ENCODE assay signal across 26 cellular contexts in genomic region chr17:74474043-74474792, GRCh38. TPM values are rescaled to one million over a fixed set of nuclear protein-coding genes. Genes with fewer than 3 reads are reported as not detected.
DNase-seq lines count a peak whose midpoint lies in the region; ATAC-seq and TF ChIP-seq lines count a peak whose summit lies in the region.
"Had no signal": no experiment of that assay in that cellular context is flagged by ENCODE, and none has a peak within 500 bp of the region (broad histone marks: within the 10 kb centered on the region; RNA-seq: fewer than 3 reads in every experiment).

No MANE protein-coding gene starts in this region.

- H3K27ac ChIP-seq in BLaER1 = no peak overlapping the region
- H3K27ac ChIP-seq in BLaER1 treated with 17β-estradiol and CSF1 and Interleukin-3, amounts not matched to agents 10 nM and 100 nM = no peak overlapping the region; a peak in 1 of 22 replicates
- no peak overlapping the region for H3K27ac ChIP-seq in RWPE1
- no peak overlapping the region for H3K27ac ChIP-seq in breast epithelium
- H3K27ac ChIP-seq: cardiac muscle cell, gastrocnemius medialis, upper lobe of right lung had no signal

- peak overlapping the region; percentile 62 for H3K27ac Mint-ChIP-seq in T-helper 1 cell treated with Interleukin-12 subunit alpha and Interleukin-12 subunit beta and Interleukin-4 antibody, amounts not matched to agents 30 μg/mL and 1 μg/mL, for 36 hours
- H3K27ac Mint-ChIP-seq in effector memory CD8-positive, alpha-beta T cell = peak overlapping the region; percentile 93 to 94
- H3K27ac Mint-ChIP-seq: B cell; memory B cell; nephron; stimulated activated naive CD8-positive, alpha-beta T cell treated with anti-CD3 and anti-CD28 coated beads, Interleukin-15, Interleukin-2, amounts not matched to agents 100 ng/mL and 50 ng/mL, for 24 hours had no signal

- ATAC-seq in effector memory CD8-positive, alpha-beta T cell (replicated peaks) = peak; percentile 86
- ATAC-seq: gastrocnemius medialis, upper lobe of right lung had no signal

- peak overlapping the region; percentile 67 for H3K4me2 ChIP-seq in BLaER1
- peak overlapping the region in 9 of 11 experiments; percentile 39 to 79 (median 62); a peak in 18 of 22 replicates for H3K4me2 ChIP-seq in BLaER1 treated with 17β-estradiol and CSF1 and Interleukin-3, amounts not matched to agents 10 nM and 100 nM

- TF ChIP-seq POLR2A in breast epithelium (IDR thresholded peaks at IDR 0.05) = no peak

- H3K36me3 Mint-ChIP-seq in T-helper 1 cell treated with Interleukin-12 subunit alpha and Interleukin-12 subunit beta and Interleukin-4 antibody, amounts not matched to agents 30 μg/mL and 1 μg/mL, for 36 hours (ENCODE audit: low read depth) = peaks cover 80% of the 10 kb centered on the region
- H3K36me3 Mint-ChIP-seq in effector memory CD8-positive, alpha-beta T cell (ENCODE audit: insufficient read depth) = peaks cover 76% of the 10 kb centered on the region

- peaks cover 22% of the 10 kb centered on the region for H3K9me3 Mint-ChIP-seq in T-helper 1 cell treated with Interleukin-12 subunit alpha and Interleukin-12 subunit beta and Interleukin-4 antibody, amounts not matched to agents 30 μg/mL and 1 μg/mL, for 36 hours
- no peaks in the 10 kb centered on the region for H3K9me3 Mint-ChIP-seq in effector memory CD8-positive, alpha-beta T cell

- no peak overlapping the region for H3K9ac ChIP-seq in BLaER1
- H3K9ac ChIP-seq in BLaER1 treated with 17β-estradiol and CSF1 and Interleukin-3, amounts not matched to agents 10 nM and 100 nM = peak overlapping the region in 1 of 11 experiments; percentile 29; a peak in 1 of 22 replicates

- CTCF ChIA-PET in RWPE1 (lab: Yijun Ruan, JAX) = no interaction called here

- peaks cover 66% of the 10 kb centered on the region for H3K4me1 Mint-ChIP-seq in T-helper 1 cell treated with Interleukin-12 subunit alpha and Interleukin-12 subunit beta and Interleukin-4 antibody, amounts not matched to agents 30 μg/mL and 1 μg/mL, for 36 hours (ENCODE audit: low read depth)
- H3K4me1 Mint-ChIP-seq in effector memory CD8-positive, alpha-beta T cell (ENCODE audit: low read depth in 2 of 2) = peaks cover 74 to 84% of the 10 kb centered on the region in 2 donors
- H3K4me1 Mint-ChIP-seq: nephron had no signal

- H3K27me3 ChIP-seq in BLaER1 = no peaks in the 10 kb centered on the region
- H3K27me3 ChIP-seq in BLaER1 treated with 17β-estradiol and CSF1 and Interleukin-3, amounts not matched to agents 10 nM and 100 nM = peaks cover 0 to 2% (median 0%) of the 10 kb centered on the region in 11 experiments; a peak in 1 of 22 replicates
- H3K27me3 ChIP-seq in breast epithelium = peaks cover 0 to 12% of the 10 kb centered on the region in 2 donors
- H3K27me3 ChIP-seq: gastrocnemius medialis had no signal

- H4K20me1 ChIP-seq in BLaER1 = no peaks in the 10 kb centered on the region
- peaks cover 0 to 38% (median 0%) of the 10 kb centered on the region in 11 experiments; a peak in 4 of 22 replicates for H4K20me1 ChIP-seq in BLaER1 treated with 17β-estradiol and CSF1 and Interleukin-3, amounts not matched to agents 10 nM and 100 nM

- intact Hi-C loops in breast epithelium (cut with DNase I; ENCODE audit: low total_unique reads) = no loop called here

- H3K27me3 Mint-ChIP-seq in T-helper 1 cell treated with Interleukin-12 subunit alpha and Interleukin-12 subunit beta and Interleukin-4 antibody, amounts not matched to agents 30 μg/mL and 1 μg/mL, for 36 hours (ENCODE audit: low read depth) = no peaks in the 10 kb centered on the region
- H3K27me3 Mint-ChIP-seq in effector memory CD8-positive, alpha-beta T cell = no peaks in the 10 kb centered on the region
- H3K27me3 Mint-ChIP-seq: memory B cell; stimulated activated naive CD8-positive, alpha-beta T cell treated with anti-CD3 and anti-CD28 coated beads, Interleukin-15, Interleukin-2, amounts not matched to agents 100 ng/mL and 50 ng/mL, for 24 hours had no signal

- POLR2A ChIA-PET in RWPE1 (lab: Yijun Ruan, JAX; ENCODE audit: low non-redundant PET) = no interaction called here

- H3K9me3 ChIP-seq in BLaER1 (peaks cover 17% of the 10 kb centered on the region), breast epithelium (peaks cover 7 to 12% of the 10 kb centered on the region in 2 donors)
- H3K9me3 ChIP-seq in BLaER1 treated with 17β-estradiol and CSF1 and Interleukin-3, amounts not matched to agents 10 nM and 100 nM (replicated peaks in 1 of 11) = peaks cover 14 to 25% (median 20%) of the 10 kb centered on the region in 11 experiments
- H3K9me3 ChIP-seq: gastrocnemius medialis, upper lobe of right lung had no signal

- peaks cover 39% of the 10 kb centered on the region for H3K4me1 ChIP-seq in BLaER1
- H3K4me1 ChIP-seq in BLaER1 treated with 17β-estradiol and CSF1 and Interleukin-3, amounts not matched to agents 10 nM and 100 nM = peaks cover 37 to 61% (median 43%) of the 10 kb centered on the region in 10 experiments
- H3K4me1 ChIP-seq in breast epithelium = no peaks in the 10 kb centered on the region
- H3K4me1 ChIP-seq: gastrocnemius medialis had no signal

- H3K4me3 ChIP-seq in BLaER1 = no peak overlapping the region; the same call in 1 of the 2 replicates
- no peak overlapping the region for H3K4me3 ChIP-seq in BLaER1 treated with 17β-estradiol and CSF1 and Interleukin-3, amounts not matched to agents 10 nM and 100 nM
- no peak overlapping the region for H3K4me3 ChIP-seq in breast epithelium
- H3K4me3 ChIP-seq: cardiac muscle cell, gastrocnemius medialis, upper lobe of right lung had no signal

- H3K36me3 ChIP-seq in BLaER1 = no peaks in the 10 kb centered on the region
- H3K36me3 ChIP-seq in BLaER1 treated with 17β-estradiol and CSF1 and Interleukin-3, amounts not matched to agents 10 nM and 100 nM = peaks cover 0 to 79% (median 0%) of the 10 kb centered on the region in 11 experiments; a peak in 10 of 22 replicates
- H3K36me3 ChIP-seq in breast epithelium = no peaks in the 10 kb centered on the region
- H3K36me3 ChIP-seq: cardiac muscle cell, gastrocnemius medialis, upper lobe of right lung had no signal

- peak overlapping the region; percentile 58 for H3K4me3 Mint-ChIP-seq in T-helper 1 cell treated with Interleukin-12 subunit alpha and Interleukin-12 subunit beta and Interleukin-4 antibody, amounts not matched to agents 30 μg/mL and 1 μg/mL, for 36 hours
- H3K4me3 Mint-ChIP-seq in effector memory CD8-positive, alpha-beta T cell = peak overlapping the region; percentile 78 to 79
- H3K4me3 Mint-ChIP-seq: B cell; memory B cell; nephron; stimulated activated naive CD8-positive, alpha-beta T cell treated with anti-CD3 and anti-CD28 coated beads, Interleukin-15, Interleukin-2, amounts not matched to agents 100 ng/mL and 50 ng/mL, for 24 hours had no signal

- TF ChIP-seq CTCF in RWPE1 (conservative IDR thresholded peaks at IDR 0.05; ENCODE audit: low read depth) = no peak
- no peak for TF ChIP-seq CTCF in breast epithelium (IDR thresholded peaks at IDR 0.05)

- DNase-seq in effector memory CD8-positive, alpha-beta T cell = peak; percentile 47 to 57 (median 54)
- DNase-seq in RWPE1 (ENCODE audit: low spot score) (no peak), breast epithelium (ENCODE audit: low spot score in 2 of 2) (no peak), COLO668 (lab: John Stamatoyannopoulos, UW; ENCODE audit: unreplicated experiment) (no peak)
- DNase-seq: activated CD4-positive, CD25-positive, alpha-beta regulatory T cell; activated CD8-positive, alpha-beta memory T cell treated with anti-CD3 and anti-CD28 coated beads, Interleukin-2, amount 50 U/mL, for 48 hours; amniotic stem cell; gastrocnemius medialis; NCI-H1105 treated with DMSO at 0.1 percent for 48 hours; NCI-H2081 treated with DMSO at 0.1 percent for 48 hours; NCI-H510A treated with DMSO at 0.1 percent for 48 hours; SHP77 treated with DMSO at 0.1 percent for 48 hours; stimulated activated CD4-positive, alpha-beta T cell treated with anti-CD3 and anti-CD28 coated beads, Interleukin-1b, Interleukin-23, amount 100 ng/mL, for 48 hours; upper lobe of right lung had no signal

RNA-seq across cellular contexts. Expression of gene CD300A, which starts 7.8 kb away (rescaled TPM):
- total RNA-seq in breast epithelium = 10 to 100 TPM in 2 of 3 donors, 1 to 10 TPM in 1; 6.2 to 15.7 (median 10.2) TPM
- total RNA-seq: G401, HT-29, LHCN-M2 had no signal

RNA-seq across cellular contexts. Expression of gene GPRC5C, which starts 42.3 kb away (rescaled TPM):
- total RNA-seq in breast epithelium = 10 to 100 TPM; 24.3 to 69.2 (median 40.3) TPM
- total RNA-seq: LHCN-M2 had no signal

RNA-seq across cellular contexts. Expression of gene CD300LB, which starts 57.1 kb away (rescaled TPM):
- total RNA-seq in breast epithelium = under 1 TPM in 2 of 3 donors, not detected in 1; 0.32 to 0.88 TPM
- total RNA-seq: cardiac muscle cell, G401, H1, HT-29, LHCN-M2 had no signal

Comparison
In these comparisons a context has a peak if more than half of its experiments do, and no peak if none do; other contexts are left out.
1. DNase-seq: peak in effector memory CD8-positive, alpha-beta T cell (3 of 3); none in RWPE1 (single experiment), breast epithelium (0 of 2) and COLO668 (single experiment).